8 cellular contexts compared by ENCODE assay signal in the genomic region with DNA sequence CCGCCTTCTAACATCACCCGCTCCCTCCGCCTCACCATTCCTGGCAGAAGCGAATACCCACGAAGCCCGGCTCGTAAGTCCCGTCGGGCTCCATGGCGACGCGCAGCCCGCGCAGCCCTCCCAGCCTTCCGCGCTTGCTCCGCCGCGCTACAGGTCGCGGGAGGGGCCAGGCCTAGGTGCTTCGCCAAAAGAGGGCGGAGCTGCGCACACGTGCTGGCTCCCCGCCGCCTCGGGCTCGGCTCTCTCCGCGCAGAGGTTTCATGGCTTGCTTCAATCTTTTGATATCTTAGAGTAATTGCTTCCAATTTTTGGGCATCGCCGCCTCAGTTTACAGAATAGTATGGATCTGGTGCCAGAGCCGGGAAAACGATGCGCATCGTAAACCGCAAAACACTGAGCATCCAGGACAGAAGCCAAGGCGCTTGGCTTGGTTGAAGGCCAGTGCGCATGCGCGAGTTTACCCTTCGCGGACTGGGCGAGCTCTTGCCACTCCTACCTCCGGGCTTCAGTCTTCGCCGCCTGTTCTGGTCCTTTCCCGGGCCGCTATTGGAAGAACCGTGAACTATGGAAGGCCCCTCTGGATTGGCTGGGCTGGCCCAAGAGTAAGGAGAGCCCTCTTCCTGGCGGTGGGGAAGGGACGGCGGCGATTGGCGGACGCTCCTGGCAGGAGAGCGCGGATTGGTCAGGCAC. TPM values are rescaled to one million over a fixed set of nuclear protein-coding genes. Genes with fewer than 3 reads are reported as not detected.
DNase-seq lines count a peak whose midpoint lies in the region; FAIRE-seq and TF ChIP-seq lines count a peak whose summit lies in the region.

TSS of gene POLR2I (minus strand) at position 113 of the 690 bp plus-strand sequence. CDS start at position 94, 19 bp downstream.

- H3K4me3 Mint-ChIP-seq in HFFc6 = peak within 1 kb of the TSS; percentile 99
- peak within 1 kb of the TSS; percentile 84 for H3K4me3 Mint-ChIP-seq in activated naive CD4-positive, alpha-beta T cell treated with anti-CD3 and anti-CD28 coated beads, Interleukin-2, amount 10 ng/mL, durations not matched to agents 7 days and 5 days

- H3K36me3 ChIP-seq in SK-N-MC (ENCODE audit: insufficient read depth, low read length) (peaks cover 13% of the 10 kb centered on the region; the same call in 1 of the 2 replicates), neutrophil (peaks cover 43% of the 10 kb centered on the region)

- H3K36me3 Mint-ChIP-seq in HFFc6 (ENCODE audit: low read depth) = peaks cover 32% of the 10 kb centered on the region
- H3K36me3 Mint-ChIP-seq in activated naive CD4-positive, alpha-beta T cell treated with anti-CD3 and anti-CD28 coated beads, Interleukin-2, amount 10 ng/mL, durations not matched to agents 7 days and 5 days = peaks cover 34% of the 10 kb centered on the region

- TF ChIP-seq CTCF in HFFc6 (IDR thresholded peaks at IDR 0.05) (no peak), NB4 (IDR thresholded peaks at IDR 0.05; ENCODE audit: low read depth, low read length) (no peak), neutrophil (IDR thresholded peaks at IDR 0.05) (no peak)

- peaks cover 41% of the 10 kb centered on the region for H3K4me1 Mint-ChIP-seq in HFFc6 (ENCODE audit: low read depth)
- H3K4me1 Mint-ChIP-seq in activated naive CD4-positive, alpha-beta T cell treated with anti-CD3 and anti-CD28 coated beads, Interleukin-2, amount 10 ng/mL, durations not matched to agents 7 days and 5 days = peaks cover 43% of the 10 kb centered on the region

- peak within 1 kb of the TSS; percentile 98 for H3K27ac Mint-ChIP-seq in HFFc6
- peak within 1 kb of the TSS; percentile 93 for H3K27ac Mint-ChIP-seq in activated naive CD4-positive, alpha-beta T cell treated with anti-CD3 and anti-CD28 coated beads, Interleukin-2, amount 10 ng/mL, durations not matched to agents 7 days and 5 days

- peak within 1 kb of the TSS; percentile 89 for H3K9ac ChIP-seq in SK-N-MC (ENCODE audit: insufficient read length)

- peak; percentile 99 for DNase-seq in GM04503 (ENCODE audit: low read depth)
- peak; percentile 100 for DNase-seq in HFFc6
- peak; percentile 98 for DNase-seq in NB4 (ENCODE audit: low read depth)
- peak; percentile 98 for DNase-seq in SK-N-MC (ENCODE audit: low read depth, low spot score)
- DNase-seq in activated naive CD4-positive, alpha-beta T cell treated with anti-CD3 and anti-CD28 coated beads, Interleukin-2, amount 10 ng/mL, durations not matched to agents 7 days and 5 days = peak; percentile 99
- DNase-seq in frontal cortex (ENCODE audit: low spot score in 2 of 2) = peak; percentile 98 to 99
- peak; percentile 92 to 100 (median 99) for DNase-seq in substantia nigra (lab: John Stamatoyannopoulos, UW)

- CTCF ChIA-PET in activated naive CD4-positive, alpha-beta T cell treated with anti-CD3 and anti-CD28 coated beads, Interleukin-2, amount 10 ng/mL, durations not matched to agents 7 days and 5 days (lab: Charles Lee) = interaction anchor here (2.9 kb wide), 1 partner anchor 14 kb away, joined by 10 read pairs; no protein-coding TSS in a partner anchor

- peak; percentile 79 for FAIRE-seq in frontal cortex (lab: Jason Lieb, UNC)

- H3K9me3 Mint-ChIP-seq in HFFc6 = no peaks in the 10 kb centered on the region
- no peaks in the 10 kb centered on the region for H3K9me3 Mint-ChIP-seq in activated naive CD4-positive, alpha-beta T cell treated with anti-CD3 and anti-CD28 coated beads, Interleukin-2, amount 10 ng/mL, durations not matched to agents 7 days and 5 days

- H3K27me3 ChIP-seq in neutrophil = no peaks in the 10 kb centered on the region

- peak; percentile 58 for TF ChIP-seq POLR2A in NB4 (IDR thresholded peaks at IDR 0.05; ENCODE audit: extremely low read depth, insufficient read length)

- peaks cover 27 to 32% of the 10 kb centered on the region in 2 experiments for H3K4me1 ChIP-seq in neutrophil (ENCODE audit: control insufficient read depth in 1 of 2, insufficient read depth in 1 of 2, low read depth in 1 of 2, low read length in 1 of 2)

- H3K27me3 Mint-ChIP-seq in HFFc6 (ENCODE audit: insufficient read depth) = peaks cover 3% of the 10 kb centered on the region
- H3K27me3 Mint-ChIP-seq in activated naive CD4-positive, alpha-beta T cell treated with anti-CD3 and anti-CD28 coated beads, Interleukin-2, amount 10 ng/mL, durations not matched to agents 7 days and 5 days = peaks cover 9% of the 10 kb centered on the region

- H3K27ac ChIP-seq in SK-N-MC (peak within 1 kb of the TSS; percentile 66), neutrophil (peak within 1 kb of the TSS; percentile 81), substantia nigra (ENCODE audit: low read depth, low read length, poor library complexity, severe bottlenecking) (peak within 1 kb of the TSS; percentile 95)

- no peaks in the 10 kb centered on the region for H3K9me3 ChIP-seq in SK-N-MC (ENCODE audit: low read depth, low read length)
- H3K9me3 ChIP-seq in neutrophil = no peaks in the 10 kb centered on the region

- H3K4me3 ChIP-seq in NB4 (ENCODE audit: low read depth, low read length) = peak within 1 kb of the TSS; percentile 94
- H3K4me3 ChIP-seq in SK-N-MC = peak within 1 kb of the TSS; percentile 97
- peak within 1 kb of the TSS; percentile 89 to 93 for H3K4me3 ChIP-seq in neutrophil (ENCODE audit: low read depth in 1 of 2, low read length in 1 of 2)

RNA-seq across cellular contexts. Expression of gene POLR2I, which starts in this region (rescaled TPM):
- total RNA-seq in HFFc6 (2021; fragmentation: NEBNext Ultra II Directional; extraction: Animal tissue kit (Norgen Biotek cat#: 25700)) = 10 to 100 TPM; 64.1 to 75.1 (median 69.2) TPM
- total RNA-seq in frontal cortex = 71.3 TPM

Comparison
In these comparisons a context has a peak if more than half of its experiments do, and no peak if none do; other contexts are left out.
1. Peak in every context shown above with its lines: DNase-seq, H3K4me3 ChIP-seq and H3K27ac ChIP-seq.